In genomic region chr12:124175731-124176130, GRCh38 we compare ENCODE assay signal across 18 cellular contexts.
DNase-seq lines count a peak whose midpoint lies in the region.
"Had no signal": no experiment of that assay in that cellular context is flagged by ENCODE, and none has a peak within 500 bp of the region (broad histone marks: within the 10 kb centered on the region; RNA-seq: fewer than 3 reads in every experiment).

No MANE protein-coding gene starts in this region.

- H3K36me3 ChIP-seq in MG63, result no peaks in the 10 kb centered on the region

- H3K9me3 ChIP-seq in MG63, result no peaks in the 10 kb centered on the region
- H3K9me3 ChIP-seq: SK-N-SH had no signal

- CTCF ChIA-PET in activated CD4-positive, alpha-beta memory T cell treated with anti-CD3 and anti-CD28 coated beads for 36 hours (lab: Charles Lee), result no interaction called here

- H3K4me3 ChIP-seq in MG63, result no peak overlapping the region

- H3K27me3 ChIP-seq in MG63, result no peaks in the 10 kb centered on the region

- POLR2A ChIA-PET in activated CD4-positive, alpha-beta memory T cell treated with anti-CD3 and anti-CD28 coated beads for 36 hours (lab: Charles Lee), result no interaction called here

- DNase-seq in G401 (ENCODE audit: low spot score) (peak; percentile 96), NCI-H446 (lab: John Stamatoyannopoulos, UW) (peak; percentile 55 to 85), cerebellum (ENCODE audit: low spot score) (peak; percentile 78), NCI-H226 (no peak), MG63 (no peak)
- no peak for DNase-seq in activated CD4-positive, alpha-beta memory T cell treated with anti-CD3 and anti-CD28 coated beads for 36 hours
- DNase-seq in activated naive CD8-positive, alpha-beta T cell treated with anti-CD3 and anti-CD28 coated beads for 36 hours, result no peak
- DNase-seq: CD8-positive, alpha-beta T cell; DMS 273 treated with DMSO at 0.1 percent for 48 hours; DND-41; NCI-H1048; NCI-H1436; NCI-H187 treated with DMSO at 0.1 percent for 48 hours; NCI-H526 treated with DMSO at 0.1 percent for 48 hours; SHP77 treated with DMSO at 0.1 percent for 48 hours; SK-N-SH had no signal

- no peaks in the 10 kb centered on the region for H3K36me3 Mint-ChIP-seq in activated CD4-positive, alpha-beta memory T cell treated with anti-CD3 and anti-CD28 coated beads for 36 hours
- H3K36me3 Mint-ChIP-seq in activated naive CD8-positive, alpha-beta T cell treated with anti-CD3 and anti-CD28 coated beads for 36 hours, result no peaks in the 10 kb centered on the region
- H3K36me3 Mint-ChIP-seq: CD8-positive, alpha-beta T cell; IgD-negative memory B cell had no signal

- H3K4me3 Mint-ChIP-seq in activated CD4-positive, alpha-beta memory T cell treated with anti-CD3 and anti-CD28 coated beads for 36 hours, result no peak overlapping the region
- H3K4me3 Mint-ChIP-seq in activated naive CD8-positive, alpha-beta T cell treated with anti-CD3 and anti-CD28 coated beads for 36 hours, result no peak overlapping the region
- H3K4me3 Mint-ChIP-seq: B cell; CD8-positive, alpha-beta T cell; IgD-negative memory B cell had no signal

- no peaks in the 10 kb centered on the region for H3K9me3 Mint-ChIP-seq in activated CD4-positive, alpha-beta memory T cell treated with anti-CD3 and anti-CD28 coated beads for 36 hours
- no peaks in the 10 kb centered on the region for H3K9me3 Mint-ChIP-seq in activated naive CD8-positive, alpha-beta T cell treated with anti-CD3 and anti-CD28 coated beads for 36 hours
- H3K9me3 Mint-ChIP-seq: CD8-positive, alpha-beta T cell; IgD-negative memory B cell had no signal

- H3K27ac Mint-ChIP-seq in activated CD4-positive, alpha-beta memory T cell treated with anti-CD3 and anti-CD28 coated beads for 36 hours, result no peak overlapping the region
- no peak overlapping the region for H3K27ac Mint-ChIP-seq in activated naive CD8-positive, alpha-beta T cell treated with anti-CD3 and anti-CD28 coated beads for 36 hours
- H3K27ac Mint-ChIP-seq: B cell; CD8-positive, alpha-beta T cell; IgD-negative memory B cell had no signal

- peaks cover 17% of the 10 kb centered on the region for H3K27me3 Mint-ChIP-seq in activated CD4-positive, alpha-beta memory T cell treated with anti-CD3 and anti-CD28 coated beads for 36 hours
- H3K27me3 Mint-ChIP-seq in activated naive CD8-positive, alpha-beta T cell treated with anti-CD3 and anti-CD28 coated beads for 36 hours, result no peaks in the 10 kb centered on the region

- intact Hi-C loops in activated CD4-positive, alpha-beta memory T cell treated with anti-CD3 and anti-CD28 coated beads for 36 hours (cut with micrococcal nuclease), result no loop called here

- in situ Hi-C loops in G401 (cut with HindIII; ENCODE audit: low sequenced_read_pairs), result no loop called here

- no peaks in the 10 kb centered on the region for H3K4me1 Mint-ChIP-seq in activated CD4-positive, alpha-beta memory T cell treated with anti-CD3 and anti-CD28 coated beads for 36 hours (ENCODE audit: low read depth)
- H3K4me1 Mint-ChIP-seq in activated naive CD8-positive, alpha-beta T cell treated with anti-CD3 and anti-CD28 coated beads for 36 hours, result peaks cover 2% of the 10 kb centered on the region
- H3K4me1 Mint-ChIP-seq: B cell, IgD-negative memory B cell had no signal

Comparison
In these comparisons a context has a peak if more than half of its experiments do, and no peak if none do; other contexts are left out.
1. DNase-seq: peak in G401 (single experiment), NCI-H446 (2 of 2) and cerebellum (single experiment); none in NCI-H226 (single experiment), activated CD4-positive, alpha-beta memory T cell treated with anti-CD3 and anti-CD28 coated beads for 36 hours (single experiment), MG63 (single experiment) and activated naive CD8-positive, alpha-beta T cell treated with anti-CD3 and anti-CD28 coated beads for 36 hours (single experiment).